1 cellular context compared by ENCODE assay signal in genomic region chr6:73121421-73121993, GRCh38.
TF ChIP-seq lines count a peak whose summit lies in the region.

No MANE protein-coding gene starts in this region.

TF ChIP-seq in SK-N-SH treated with all-trans-retinoic acid at 6 μM for 48 hours, 23 proteins besides CTCF, POLR2A, EP300 and RAD21 (continued from another document):
- TF ChIP-seq POU6F1 (CRISPR knock-in tag; IDR thresholded peaks at IDR 0.05; ENCODE audit: borderline replicate concordance, low read depth) (no peak), TOX (CRISPR knock-in tag; IDR thresholded peaks at IDR 0.05; ENCODE audit: borderline replicate concordance) (no peak), GLIS3 (CRISPR knock-in tag; IDR thresholded peaks at IDR 0.05) (no peak)
